ENCODE assay signal across 1 cellular context in genomic region chr1:1942753-1943656, GRCh38.
TF ChIP-seq lines count a peak whose summit lies in the region.

No MANE protein-coding gene starts in this region.

TF ChIP-seq in HepG2, 621 proteins besides CTCF, POLR2A, EP300 and RAD21 (continued from another document and continues in another):
- TF ChIP-seq TRAFD1 (CRISPR knock-in tag; IDR thresholded peaks at IDR 0.05; ENCODE audit: borderline replicate concordance) (no peak), PTBP1 (IDR thresholded peaks at IDR 0.05; ENCODE audit: low read depth, low read length, poor library complexity, severe bottlenecking) (peak; percentile 74), ZNF260 (CRISPR knock-in tag; IDR thresholded peaks at IDR 0.05; ENCODE audit: borderline replicate concordance, low read depth) (no peak), ZNF292 (CRISPR knock-in tag; IDR thresholded peaks at IDR 0.05; ENCODE audit: borderline replicate concordance, low read depth) (peak; percentile 74; the same call in 1 of the 2 replicates), HHEX (CRISPR knock-in tag; IDR thresholded peaks at IDR 0.05) (no peak), ZNF570 (CRISPR knock-in tag; IDR thresholded peaks at IDR 0.05; ENCODE audit: borderline replicate concordance) (no peak), TBL1XR1 (IDR thresholded peaks at IDR 0.05; ENCODE audit: borderline replicate concordance, low read length, partially characterized antibody) (peak; percentile 68), REXO4 (CRISPR knock-in tag; IDR thresholded peaks at IDR 0.05; ENCODE audit: borderline replicate concordance) (no peak), DPF2 (CRISPR knock-in tag; IDR thresholded peaks at IDR 0.05; ENCODE audit: borderline replicate concordance, low read depth) (peak; percentile 47; the same call in 1 of the 2 replicates), KDM5A (IDR thresholded peaks at IDR 0.05; ENCODE audit: borderline replicate concordance, low read length) (no peak), ZKSCAN1 (IDR thresholded peaks at IDR 0.05; ENCODE audit: low read length) (no peak), PCBP2 (optimal IDR thresholded peaks at IDR 0.05; ENCODE audit: low read depth, low read length, poor library complexity, severe bottlenecking) (no peak), ZIK1 (CRISPR knock-in tag; IDR thresholded peaks at IDR 0.05; ENCODE audit: borderline replicate concordance, low read depth) (peak; percentile 79), SNAPC2 (CRISPR knock-in tag; IDR thresholded peaks at IDR 0.05) (0 out of 2 replicates have a peak, but pooled peaks have one; percentile 8), ZNF382 (CRISPR knock-in tag; IDR thresholded peaks at IDR 0.05; ENCODE audit: borderline replicate concordance) (no peak), ZSCAN30 (CRISPR knock-in tag; IDR thresholded peaks at IDR 0.05) (peak; percentile 74; the same call in 1 of the 2 replicates), ZMAT5 (CRISPR knock-in tag; IDR thresholded peaks at IDR 0.05; ENCODE audit: borderline replicate concordance, low read depth) (no peak), ZNF766 (CRISPR knock-in tag; IDR thresholded peaks at IDR 0.05; ENCODE audit: borderline replicate concordance) (no peak), IRF2 (CRISPR knock-in tag; IDR thresholded peaks at IDR 0.05) (peak; percentile 78), ZNF790 (CRISPR knock-in tag; IDR thresholded peaks at IDR 0.05; ENCODE audit: borderline replicate concordance) (0 out of 2 replicates have a peak, but pooled peaks have one; percentile 73), RBFOX2 (IDR thresholded peaks at IDR 0.05; ENCODE audit: low read depth, low read length) (peak; percentile 88), ZNF615 (CRISPR knock-in tag; IDR thresholded peaks at IDR 0.05; ENCODE audit: borderline replicate concordance) (no peak), NR0B2 (CRISPR knock-in tag; IDR thresholded peaks at IDR 0.05) (peak; percentile 47; the same call in 1 of the 2 replicates), ZNF770 (CRISPR knock-in tag; IDR thresholded peaks at IDR 0.05) (peak; percentile 66; the same call in 1 of the 2 replicates), WIZ (CRISPR knock-in tag; IDR thresholded peaks at IDR 0.05) (0 out of 2 replicates have a peak, but pooled peaks have one; percentile 33), CBX2 (IDR thresholded peaks at IDR 0.05; ENCODE audit: low read depth, low read length) (no peak), CBX2 (CRISPR knock-in tag; IDR thresholded peaks at IDR 0.05; ENCODE audit: low read depth) (no peak), MAZ (IDR thresholded peaks at IDR 0.05; ENCODE audit: borderline replicate concordance, low read depth, low read length) (peak; percentile 55; the same call in 1 of the 2 replicates), MAZ (CRISPR knock-in tag; IDR thresholded peaks at IDR 0.05; ENCODE audit: low read depth) (peak; percentile 87), CBX1 (IDR thresholded peaks at IDR 0.05; ENCODE audit: low read depth) (peak; percentile 39), TOE1 (CRISPR knock-in tag; IDR thresholded peaks at IDR 0.05) (no peak), ZNF564 (CRISPR knock-in tag; IDR thresholded peaks at IDR 0.05) (peak; percentile 80; the same call in 1 of the 2 replicates), THYN1 (CRISPR knock-in tag; IDR thresholded peaks at IDR 0.05; ENCODE audit: borderline replicate concordance, low read depth) (no peak), HNF4A (CRISPR knock-in tag; IDR thresholded peaks at IDR 0.05) (peak; percentile 90), ZNF704 (CRISPR knock-in tag; IDR thresholded peaks at IDR 0.05; ENCODE audit: borderline replicate concordance) (peak; percentile 81; the same call in 1 of the 2 replicates), JUND (CRISPR knock-in tag; IDR thresholded peaks at IDR 0.05) (no peak), ZFP1 (CRISPR knock-in tag; IDR thresholded peaks at IDR 0.05) (no peak), HNF4G (IDR thresholded peaks at IDR 0.05; ENCODE audit: borderline replicate concordance, low read depth, low read length) (peak; percentile 68; the same call in 1 of the 2 replicates), HNF4G (CRISPR knock-in tag; IDR thresholded peaks at IDR 0.05; ENCODE audit: borderline replicate concordance, low read depth) (peak; percentile 84; the same call in 1 of the 2 replicates), ZNF326 (CRISPR knock-in tag; IDR thresholded peaks at IDR 0.05; ENCODE audit: borderline replicate concordance) (no peak), ZNF331 (CRISPR knock-in tag; IDR thresholded peaks at IDR 0.05) (peak; percentile 92), ZNF317 (CRISPR knock-in tag; IDR thresholded peaks at IDR 0.05) (peak; percentile 85; the same call in 1 of the 2 replicates), ZBTB39 (CRISPR knock-in tag; IDR thresholded peaks at IDR 0.05) (0 out of 2 replicates have a peak, but pooled peaks have one; percentile 63), TFE3 (CRISPR knock-in tag; IDR thresholded peaks at IDR 0.05) (no peak; the same call in 1 of the 2 replicates), SMARCC2 (IDR thresholded peaks at IDR 0.05) (no peak), FIP1L1 (IDR thresholded peaks at IDR 0.05; ENCODE audit: borderline replicate concordance, insufficient read depth, low read depth, low read length) (no peak), ZFP91 (CRISPR knock-in tag; IDR thresholded peaks at IDR 0.05; ENCODE audit: borderline replicate concordance) (peak; percentile 69), ELK4 (CRISPR knock-in tag; IDR thresholded peaks at IDR 0.05; ENCODE audit: borderline replicate concordance) (peak; percentile 69; the same call in 1 of the 2 replicates), TAF15 (IDR thresholded peaks at IDR 0.05; ENCODE audit: low read depth, low read length, poor library complexity, severe bottlenecking) (no peak), SKI (IDR thresholded peaks at IDR 0.05; ENCODE audit: partially characterized antibody) (peak; percentile 79), ERF (CRISPR knock-in tag; IDR thresholded peaks at IDR 0.05) (peak; percentile 83), RFX1 (IDR thresholded peaks at IDR 0.05) (no peak), FLYWCH1 (CRISPR knock-in tag; IDR thresholded peaks at IDR 0.05) (no peak), KLF9 (CRISPR knock-in tag; IDR thresholded peaks at IDR 0.05; ENCODE audit: low read depth) (no peak), E2F1 (CRISPR knock-in tag; IDR thresholded peaks at IDR 0.05) (peak; percentile 63; the same call in 1 of the 2 replicates), SATB2 (CRISPR knock-in tag; IDR thresholded peaks at IDR 0.05) (no peak; the same call in 1 of the 2 replicates), ZSCAN12 (CRISPR knock-in tag; IDR thresholded peaks at IDR 0.05) (0 out of 2 replicates have a peak, but pooled peaks have one; percentile 51)
